Comparison of ENCODE assay signal across 1 cellular context in the genomic region with DNA sequence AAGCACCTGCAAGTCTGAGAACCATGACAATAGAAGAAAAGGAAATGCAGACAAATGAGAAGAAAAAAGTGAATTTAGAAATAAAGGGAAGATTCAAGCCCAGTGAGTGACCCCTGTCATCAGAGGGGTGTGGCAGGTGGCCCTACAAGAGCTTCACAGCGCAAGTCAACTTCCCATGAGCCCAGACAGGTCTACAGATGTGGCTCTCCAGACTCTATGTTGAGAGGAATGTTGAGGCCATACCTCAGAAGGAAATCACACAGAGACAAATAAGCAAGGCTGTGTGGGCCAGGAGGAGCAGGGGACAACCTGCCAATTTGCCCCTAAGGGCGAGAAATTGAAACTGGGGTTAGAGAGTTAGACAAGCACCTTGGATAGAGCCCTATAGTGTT.
TF ChIP-seq lines count a peak whose summit lies in the region.

No MANE protein-coding gene starts in this region.

TF ChIP-seq in HepG2, 621 proteins besides CTCF, POLR2A, EP300 and RAD21 (continued from another document):
- TF ChIP-seq ZNF564 (CRISPR knock-in tag; IDR thresholded peaks at IDR 0.05) (no peak), TGIF2 (CRISPR knock-in tag; IDR thresholded peaks at IDR 0.05) (no peak), SRSF1 (optimal IDR thresholded peaks at IDR 0.05; ENCODE audit: low read depth, low read length) (no peak), NPAS2 (CRISPR knock-in tag; IDR thresholded peaks at IDR 0.05; ENCODE audit: borderline replicate concordance) (no peak), ZNF44 (CRISPR knock-in tag; IDR thresholded peaks at IDR 0.05) (no peak), SP2 (CRISPR knock-in tag; IDR thresholded peaks at IDR 0.05) (no peak), ZSCAN9 (CRISPR knock-in tag; IDR thresholded peaks at IDR 0.05; ENCODE audit: borderline replicate concordance) (no peak), FOSL2 (CRISPR knock-in tag; IDR thresholded peaks at IDR 0.05) (no peak), ZFYVE20 (CRISPR knock-in tag; IDR thresholded peaks at IDR 0.05; ENCODE audit: borderline replicate concordance, low read depth) (no peak), NR2F2 (IDR thresholded peaks at IDR 0.05; ENCODE audit: borderline replicate concordance, low read depth) (no peak), ZNF577 (CRISPR knock-in tag; IDR thresholded peaks at IDR 0.05; ENCODE audit: borderline replicate concordance, low read depth) (no peak), ZNF136 (CRISPR knock-in tag; IDR thresholded peaks at IDR 0.05; ENCODE audit: low read depth) (no peak), MTF1 (CRISPR knock-in tag; IDR thresholded peaks at IDR 0.05) (no peak), MAF1 (CRISPR knock-in tag; IDR thresholded peaks at IDR 0.05; ENCODE audit: borderline replicate concordance) (no peak), ETV6 (CRISPR knock-in tag; conservative IDR thresholded peaks at IDR 0.05) (no peak)
- TF ChIP-seq, protein P1, sequence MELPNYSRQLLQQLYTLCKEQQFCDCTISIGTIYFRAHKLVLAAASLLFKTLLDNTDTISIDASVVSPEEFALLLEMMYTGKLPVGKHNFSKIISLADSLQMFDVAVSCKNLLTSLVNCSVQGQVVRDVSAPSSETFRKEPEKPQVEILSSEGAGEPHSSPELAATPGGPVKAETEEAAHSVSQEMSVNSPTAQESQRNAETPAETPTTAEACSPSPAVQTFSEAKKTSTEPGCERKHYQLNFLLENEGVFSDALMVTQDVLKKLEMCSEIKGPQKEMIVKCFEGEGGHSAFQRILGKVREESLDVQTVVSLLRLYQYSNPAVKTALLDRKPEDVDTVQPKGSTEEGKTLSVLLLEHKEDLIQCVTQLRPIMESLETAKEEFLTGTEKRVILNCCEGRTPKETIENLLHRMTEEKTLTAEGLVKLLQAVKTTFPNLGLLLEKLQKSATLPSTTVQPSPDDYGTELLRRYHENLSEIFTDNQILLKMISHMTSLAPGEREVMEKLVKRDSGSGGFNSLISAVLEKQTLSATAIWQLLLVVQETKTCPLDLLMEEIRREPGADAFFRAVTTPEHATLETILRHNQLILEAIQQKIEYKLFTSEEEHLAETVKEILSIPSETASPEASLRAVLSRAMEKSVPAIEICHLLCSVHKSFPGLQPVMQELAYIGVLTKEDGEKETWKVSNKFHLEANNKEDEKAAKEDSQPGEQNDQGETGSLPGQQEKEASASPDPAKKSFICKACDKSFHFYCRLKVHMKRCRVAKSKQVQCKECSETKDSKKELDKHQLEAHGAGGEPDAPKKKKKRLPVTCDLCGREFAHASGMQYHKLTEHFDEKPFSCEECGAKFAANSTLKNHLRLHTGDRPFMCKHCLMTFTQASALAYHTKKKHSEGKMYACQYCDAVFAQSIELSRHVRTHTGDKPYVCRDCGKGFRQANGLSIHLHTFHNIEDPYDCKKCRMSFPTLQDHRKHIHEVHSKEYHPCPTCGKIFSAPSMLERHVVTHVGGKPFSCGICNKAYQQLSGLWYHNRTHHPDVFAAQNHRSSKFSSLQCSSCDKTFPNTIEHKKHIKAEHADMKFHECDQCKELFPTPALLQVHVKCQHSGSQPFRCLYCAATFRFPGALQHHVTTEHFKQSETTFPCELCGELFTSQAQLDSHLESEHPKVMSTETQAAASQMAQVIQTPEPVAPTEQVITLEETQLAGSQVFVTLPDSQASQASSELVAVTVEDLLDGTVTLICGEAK (IDR thresholded peaks at IDR 0.05): no peak
- TF ChIP-seq, protein P1 (CRISPR knock-in tag; IDR thresholded peaks at IDR 0.05): no peak
- TF ChIP-seq, protein P2, sequence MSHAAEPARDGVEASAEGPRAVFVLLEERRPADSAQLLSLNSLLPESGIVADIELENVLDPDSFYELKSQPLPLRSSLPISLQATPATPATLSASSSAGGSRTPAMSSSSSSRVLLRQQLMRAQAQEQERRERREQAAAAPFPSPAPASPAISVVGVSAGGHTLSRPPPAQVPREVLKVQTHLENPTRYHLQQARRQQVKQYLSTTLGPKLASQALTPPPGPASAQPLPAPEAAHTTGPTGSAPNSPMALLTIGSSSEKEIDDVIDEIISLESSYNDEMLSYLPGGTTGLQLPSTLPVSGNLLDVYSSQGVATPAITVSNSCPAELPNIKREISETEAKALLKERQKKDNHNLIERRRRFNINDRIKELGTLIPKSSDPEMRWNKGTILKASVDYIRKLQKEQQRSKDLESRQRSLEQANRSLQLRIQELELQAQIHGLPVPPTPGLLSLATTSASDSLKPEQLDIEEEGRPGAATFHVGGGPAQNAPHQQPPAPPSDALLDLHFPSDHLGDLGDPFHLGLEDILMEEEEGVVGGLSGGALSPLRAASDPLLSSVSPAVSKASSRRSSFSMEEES (CRISPR knock-in tag; IDR thresholded peaks at IDR 0.05): no peak
- TF ChIP-seq, protein P3, sequence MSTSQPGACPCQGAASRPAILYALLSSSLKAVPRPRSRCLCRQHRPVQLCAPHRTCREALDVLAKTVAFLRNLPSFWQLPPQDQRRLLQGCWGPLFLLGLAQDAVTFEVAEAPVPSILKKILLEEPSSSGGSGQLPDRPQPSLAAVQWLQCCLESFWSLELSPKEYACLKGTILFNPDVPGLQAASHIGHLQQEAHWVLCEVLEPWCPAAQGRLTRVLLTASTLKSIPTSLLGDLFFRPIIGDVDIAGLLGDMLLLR (CRISPR knock-in tag; IDR thresholded peaks at IDR 0.05): no peak
